ENCODE assay signal across 20 cellular contexts in the genomic region with DNA sequence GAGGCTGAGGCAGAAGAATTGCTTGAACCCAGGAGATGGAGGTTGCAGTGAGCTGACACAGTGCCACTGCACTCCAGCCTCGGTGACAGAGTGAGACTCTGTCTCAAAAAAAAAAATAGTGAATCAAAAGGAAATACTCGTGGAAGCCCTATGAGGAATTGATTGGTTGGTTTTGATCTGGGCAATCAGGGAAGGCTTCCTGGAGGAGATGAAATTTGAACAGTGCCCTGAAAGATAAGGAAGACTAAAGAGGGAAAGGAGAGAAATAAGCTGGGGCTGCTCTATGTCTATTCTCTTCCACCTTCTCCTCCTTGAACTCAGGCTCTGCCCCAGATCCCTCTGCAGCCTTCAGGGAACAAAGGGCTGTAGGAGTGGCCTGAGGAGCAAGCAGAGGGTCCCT.
"Had no signal": no experiment of that assay in that cellular context is flagged by ENCODE, and none has a peak within 500 bp of the region (broad histone marks: within the 10 kb centered on the region; RNA-seq: fewer than 3 reads in every experiment).

No MANE protein-coding gene starts in this region.

- ATAC-seq: activated CD4-positive, CD25-positive, alpha-beta regulatory T cell treated with anti-CD3 and anti-CD28 coated beads, Interleukin-2, amount 50 U/mL, for 24 hours; gastroesophageal sphincter; left ventricle myocardium superior; mucosa of descending colon; naive thymus-derived CD8-positive, alpha-beta T cell had no signal

- H3K27me3 Mint-ChIP-seq: activated naive CD8-positive, alpha-beta T cell treated with anti-CD3 and anti-CD28 coated beads for 36 hours; naive thymus-derived CD8-positive, alpha-beta T cell had no signal

- DNase-seq: activated CD8-positive, alpha-beta memory T cell treated with anti-CD3 and anti-CD28 coated beads for 24 hours; activated CD8-positive, alpha-beta memory T cell treated with anti-CD3 and anti-CD28 coated beads, Interleukin-2, amount 50 U/mL, for 48 hours; activated gamma-delta T cell treated with Interleukin-2 at 50 U/mL for 16 hours; activated naive CD8-positive, alpha-beta T cell treated with anti-CD3 and anti-CD28 coated beads for 36 hours; amniotic stem cell; dermis blood vessel endothelial cell; effector memory CD4-positive, alpha-beta T cell; immature natural killer cell; kidney glomerular epithelial cell; left ventricle myocardium superior; mucosa of descending colon; naive thymus-derived CD8-positive, alpha-beta T cell; occipital lobe; retina; stimulated activated CD4-positive, alpha-beta T cell treated with anti-CD3 and anti-CD28 coated beads, Interleukin-1b, Interleukin-23, amount 100 ng/mL, for 48 hours; stimulated activated CD8-positive, alpha-beta memory T cell treated with anti-CD3 and anti-CD28 coated beads, Interleukin-4, amount 100 ng/mL, for 48 hours; stimulated activated naive CD4-positive, alpha-beta T cell treated with Interleukin-2 at 50 U/mL for 16 hours; uterus had no signal

- H3K27ac Mint-ChIP-seq: activated naive CD8-positive, alpha-beta T cell treated with anti-CD3 and anti-CD28 coated beads for 36 hours had no signal

- H3K9me3 Mint-ChIP-seq: activated naive CD8-positive, alpha-beta T cell treated with anti-CD3 and anti-CD28 coated beads for 36 hours; immature natural killer cell; naive thymus-derived CD8-positive, alpha-beta T cell had no signal

- H3K36me3 Mint-ChIP-seq: activated naive CD8-positive, alpha-beta T cell treated with anti-CD3 and anti-CD28 coated beads for 36 hours; immature natural killer cell; naive thymus-derived CD8-positive, alpha-beta T cell had no signal

- H3K4me3 Mint-ChIP-seq: activated naive CD8-positive, alpha-beta T cell treated with anti-CD3 and anti-CD28 coated beads for 36 hours; immature natural killer cell; naive thymus-derived CD8-positive, alpha-beta T cell had no signal
